In the genomic region with DNA sequence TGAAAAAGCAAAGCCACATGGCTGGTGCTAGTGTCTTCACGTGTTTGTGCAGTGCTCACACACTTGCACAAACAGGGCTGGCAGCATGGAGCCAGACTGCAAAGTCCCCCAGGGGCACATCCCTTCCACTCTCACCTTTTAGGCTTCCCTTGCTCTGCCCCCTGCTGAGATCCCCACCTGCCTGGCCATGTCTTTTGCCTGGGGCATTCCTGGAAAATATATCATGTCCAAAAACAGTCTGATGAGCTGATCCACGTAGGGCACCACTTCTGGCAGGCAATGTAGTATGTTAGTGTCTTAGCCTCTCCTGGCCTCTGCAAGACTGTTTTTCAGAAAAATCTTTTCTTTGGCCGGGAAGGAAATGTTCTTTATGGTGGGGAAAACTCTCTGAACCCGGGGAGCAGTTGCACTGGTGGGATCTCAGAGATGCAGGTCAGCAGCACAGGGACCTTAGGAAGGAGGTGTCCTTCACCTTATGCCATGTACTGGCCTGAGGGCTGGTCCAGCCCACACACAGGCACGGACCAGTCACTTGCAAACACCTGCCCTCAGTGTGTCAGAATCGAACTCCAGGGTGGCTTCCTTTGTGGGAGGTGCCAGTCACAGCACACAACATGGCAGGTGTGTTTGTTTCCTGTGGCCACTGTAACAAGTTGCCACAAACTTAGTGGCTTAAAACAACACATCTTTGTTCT, we compare ENCODE assay signal across 13 cellular contexts. TPM values are rescaled to one million over a fixed set of nuclear protein-coding genes. Genes with fewer than 3 reads are reported as not detected.
A peak's percentile ranks its signal among the peaks of the same experiment; 100 is the strongest.
DNase-seq lines count a peak whose midpoint lies in the region; ATAC-seq, FAIRE-seq and TF ChIP-seq lines count a peak whose summit lies in the region.
"Had no signal": no experiment of that assay in that cellular context is flagged by ENCODE, and none has a peak within 500 bp of the region (broad histone marks: within the 10 kb centered on the region; RNA-seq: fewer than 3 reads in every experiment).

No MANE protein-coding gene starts in this region.

- POLR2A ChIA-PET in A549 (lab: Yijun Ruan, JAX): no interaction called here
- POLR2A ChIA-PET in CD8-positive, alpha-beta T cell (lab: Charles Lee): interaction anchor here (0.9 kb wide), 1 partner anchor 22 kb away, joined by 3 read pairs; no protein-coding TSS in a partner anchor
- POLR2A ChIA-PET in WTC11 (lab: Charles Lee): no interaction called here

- no peak for TF ChIP-seq RAD21 in A549 (conservative IDR thresholded peaks at IDR 0.05 in 1 of 2, IDR thresholded peaks at IDR 0.05 in 1 of 2)

- no peaks in the 10 kb centered on the region for H3K27me3 Mint-ChIP-seq in CD8-positive, alpha-beta T cell (ENCODE audit: low read depth)
- H3K27me3 Mint-ChIP-seq in WTC11 (ENCODE audit: low read depth): no peaks in the 10 kb centered on the region
- H3K27me3 Mint-ChIP-seq in memory B cell: no peaks in the 10 kb centered on the region

- TF ChIP-seq EP300 in A549 (IDR thresholded peaks at IDR 0.05): no peak

- H3K27me3 ChIP-seq in CD8-positive, alpha-beta T cell (ENCODE audit: insufficient read depth, low read length): no peaks in the 10 kb centered on the region

- CTCF ChIA-PET in A549 (lab: Yijun Ruan, JAX) (interaction anchor here (0.6 to 1.6 kb wide), 4 partner anchors 12 to 75 kb away, joined by 3 to 6 read pairs (median 4); no protein-coding TSS in a partner anchor), WTC11 (lab: Charles Lee) (interaction anchor here (1.1 kb wide), 1 partner anchor 10 kb away, joined by 3 read pairs; no protein-coding TSS in a partner anchor)
- CTCF ChIA-PET in CD8-positive, alpha-beta T cell (lab: Charles Lee): no interaction called here

- H3K4me1 ChIP-seq in A549: peaks cover 78% of the 10 kb centered on the region
- H3K4me1 ChIP-seq in CD8-positive, alpha-beta T cell (ENCODE audit: insufficient read depth, low read length): peaks cover 13% of the 10 kb centered on the region

- peak overlapping the region in 1 of 2 experiments; percentile 32; a peak in 2 of 6 replicates for H3K27ac ChIP-seq in A549
- no peak overlapping the region for H3K27ac ChIP-seq in CD8-positive, alpha-beta T cell (ENCODE audit: low read depth, low read length)
- H3K27ac ChIP-seq: KMS-11 had no signal

- FAIRE-seq in A549 (lab: Jason Lieb, UNC): peak; percentile 67
- FAIRE-seq: colon had no signal

- peaks cover 50% of the 10 kb centered on the region for H3K36me3 Mint-ChIP-seq in CD8-positive, alpha-beta T cell
- peaks cover 3% of the 10 kb centered on the region for H3K36me3 Mint-ChIP-seq in WTC11
- peaks cover 13% of the 10 kb centered on the region for H3K36me3 Mint-ChIP-seq in memory B cell

- no peak overlapping the region for H3K4me2 ChIP-seq in A549
- H3K4me2 ChIP-seq: KMS-11 had no signal

- 74% methylated on average over 6 of the region's 6 CpGs for WGBS in A549 (ENCODE audit: missing lambda C conversion rate)

- H3K9me3 ChIP-seq in A549: no peaks in the 10 kb centered on the region
- no peaks in the 10 kb centered on the region for H3K9me3 ChIP-seq in CD8-positive, alpha-beta T cell (ENCODE audit: low read length)

- no peak for TF ChIP-seq POLR2A in A549 (IDR thresholded peaks at IDR 0.05; ENCODE audit: low read length)

- no peak overlapping the region for H3K4me3 Mint-ChIP-seq in CD8-positive, alpha-beta T cell
- H3K4me3 Mint-ChIP-seq in WTC11 (no peak overlapping the region), memory B cell (no peak overlapping the region)

- intact Hi-C loops in CD8-positive, alpha-beta T cell (cut with DNase I, micrococcal nuclease): no loop called here

- TF ChIP-seq CTCF in A549 (IDR thresholded peaks at IDR 0.05) (no peak), WTC11 (IDR thresholded peaks at IDR 0.05) (no peak)
- TF ChIP-seq CTCF in CD8-positive, alpha-beta T cell (IDR thresholded peaks at IDR 0.05): no peak

- H3K4me1 Mint-ChIP-seq in CD8-positive, alpha-beta T cell (ENCODE audit: low read depth): peaks cover 39% of the 10 kb centered on the region
- H3K4me1 Mint-ChIP-seq in WTC11: peaks cover 26% of the 10 kb centered on the region
- peaks cover 28% of the 10 kb centered on the region for H3K4me1 Mint-ChIP-seq in memory B cell

- DNase-seq in A549 (ENCODE audit: low read depth in 1 of 2, low spot score in 1 of 2): no peak
- no peak for DNase-seq in CD8-positive, alpha-beta T cell
- peak; percentile 9 for DNase-seq in WTC11 (ENCODE audit: low spot score)
- DNase-seq in memory B cell (ENCODE audit: low spot score in 2 of 2): no peak
- no peak for DNase-seq in GF-D8 (lab: John Stamatoyannopoulos, UW)
- DNase-seq in stimulated activated CD4-positive, alpha-beta T cell treated with anti-CD3 and anti-CD28 coated beads, Interleukin-2, amount 100 ng/mL, for 24 hours: no peak
- no peak for DNase-seq in COR-L47 (lab: John Stamatoyannopoulos, UW)
- DNase-seq in cerebellum (ENCODE audit: low spot score): no peak
- DNase-seq: DMS153; NCI-H446 treated with DMSO at 0.1 percent for 48 hours; stimulated activated CD4-positive, alpha-beta T cell treated with anti-CD3 and anti-CD28 coated beads, Interleukin-12 subunit alpha, Interleukin-12 subunit beta, amount 100 ng/mL, for 4 hours had no signal

- H3K36me3 ChIP-seq in CD8-positive, alpha-beta T cell (ENCODE audit: insufficient read depth, low read length): peaks cover 6% of the 10 kb centered on the region

- no peak for ATAC-seq in A549
- peak; percentile 38 for ATAC-seq in CD8-positive, alpha-beta T cell
- no peak for ATAC-seq in WTC11
- no peak for ATAC-seq in memory B cell (ENCODE audit: low read depth)

- H3K4me3 ChIP-seq in A549: no peak overlapping the region
- H3K4me3 ChIP-seq in CD8-positive, alpha-beta T cell (ENCODE audit: low read depth, low read length): no peak overlapping the region

- no peak overlapping the region for H3K27ac Mint-ChIP-seq in CD8-positive, alpha-beta T cell
- H3K27ac Mint-ChIP-seq in WTC11 (no peak overlapping the region), memory B cell (peak overlapping the region; percentile 15)

- H3K9me3 Mint-ChIP-seq in CD8-positive, alpha-beta T cell: no peaks in the 10 kb centered on the region
- no peaks in the 10 kb centered on the region for H3K9me3 Mint-ChIP-seq in WTC11
- H3K9me3 Mint-ChIP-seq in memory B cell: no peaks in the 10 kb centered on the region

TF ChIP-seq in A549, 52 proteins besides CTCF, POLR2A, EP300 and RAD21 (continues in another document):
- TF ChIP-seq NFE2L2 (conservative IDR thresholded peaks at IDR 0.05; ENCODE audit: low read length) (no peak), RCOR1 (IDR thresholded peaks at IDR 0.05; ENCODE audit: low read depth, low read length) (no peak), FOSB (CRISPR knock-in tag; IDR thresholded peaks at IDR 0.05) (no peak), BHLHE40 (IDR thresholded peaks at IDR 0.05; ENCODE audit: low read depth, low read length) (no peak), MYC (IDR thresholded peaks at IDR 0.05; ENCODE audit: borderline replicate concordance, low read length) (no peak)
- TF ChIP-seq, protein P1, sequence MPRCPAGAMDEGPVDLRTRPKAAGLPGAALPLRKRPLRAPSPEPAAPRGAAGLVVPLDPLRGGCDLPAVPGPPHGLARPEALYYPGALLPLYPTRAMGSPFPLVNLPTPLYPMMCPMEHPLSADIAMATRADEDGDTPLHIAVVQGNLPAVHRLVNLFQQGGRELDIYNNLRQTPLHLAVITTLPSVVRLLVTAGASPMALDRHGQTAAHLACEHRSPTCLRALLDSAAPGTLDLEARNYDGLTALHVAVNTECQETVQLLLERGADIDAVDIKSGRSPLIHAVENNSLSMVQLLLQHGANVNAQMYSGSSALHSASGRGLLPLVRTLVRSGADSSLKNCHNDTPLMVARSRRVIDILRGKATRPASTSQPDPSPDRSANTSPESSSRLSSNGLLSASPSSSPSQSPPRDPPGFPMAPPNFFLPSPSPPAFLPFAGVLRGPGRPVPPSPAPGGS (IDR thresholded peaks at IDR 0.05): no peak
- TF ChIP-seq, protein P2, sequence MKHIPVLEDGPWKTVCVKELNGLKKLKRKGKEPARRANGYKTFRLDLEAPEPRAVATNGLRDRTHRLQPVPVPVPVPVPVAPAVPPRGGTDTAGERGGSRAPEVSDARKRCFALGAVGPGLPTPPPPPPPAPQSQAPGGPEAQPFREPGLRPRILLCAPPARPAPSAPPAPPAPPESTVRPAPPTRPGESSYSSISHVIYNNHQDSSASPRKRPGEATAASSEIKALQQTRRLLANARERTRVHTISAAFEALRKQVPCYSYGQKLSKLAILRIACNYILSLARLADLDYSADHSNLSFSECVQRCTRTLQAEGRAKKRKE (CRISPR knock-in tag; IDR thresholded peaks at IDR 0.05; ENCODE audit: low read depth): no peak

TF ChIP-seq in WTC11, 78 proteins besides CTCF, POLR2A, EP300 and RAD21:
- no peak for TF ChIP-seq RELA (CRISPR knock-in tag; IDR thresholded peaks at IDR 0.05; ENCODE audit: borderline replicate concordance)
- TF ChIP-seq, protein P3, sequence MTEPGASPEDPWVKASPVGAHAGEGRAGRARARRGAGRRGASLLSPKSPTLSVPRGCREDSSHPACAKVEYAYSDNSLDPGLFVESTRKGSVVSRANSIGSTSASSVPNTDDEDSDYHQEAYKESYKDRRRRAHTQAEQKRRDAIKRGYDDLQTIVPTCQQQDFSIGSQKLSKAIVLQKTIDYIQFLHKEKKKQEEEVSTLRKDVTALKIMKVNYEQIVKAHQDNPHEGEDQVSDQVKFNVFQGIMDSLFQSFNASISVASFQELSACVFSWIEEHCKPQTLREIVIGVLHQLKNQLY (CRISPR knock-in tag; IDR thresholded peaks at IDR 0.05): no peak
- no peak for TF ChIP-seq ZNF219 (CRISPR knock-in tag; IDR thresholded peaks at IDR 0.05; ENCODE audit: borderline replicate concordance)
- TF ChIP-seq MYBL2 (CRISPR knock-in tag; IDR thresholded peaks at IDR 0.05): no peak
- TF ChIP-seq IRF2 (CRISPR knock-in tag; IDR thresholded peaks at IDR 0.05; ENCODE audit: borderline replicate concordance, low read depth): no peak
- no peak for TF ChIP-seq NFATC4 (CRISPR knock-in tag; IDR thresholded peaks at IDR 0.05)
- no peak for TF ChIP-seq ATF3 (CRISPR knock-in tag; conservative IDR thresholded peaks at IDR 0.05)
- no peak for TF ChIP-seq NFE2L1 (CRISPR knock-in tag; IDR thresholded peaks at IDR 0.05)
- TF ChIP-seq CREB1 (CRISPR knock-in tag; IDR thresholded peaks at IDR 0.05): no peak

RNA-seq across cellular contexts. Expression of gene MPRIP, which starts 46.4 kb away (rescaled TPM):
- polyA plus RNA-seq in A549 (2011; rRNA removed) (147 and 200 TPM in 2 replicates), A549 (2017; fragmentation: RNase III; extraction: RNeasy Plus Mini Kit Qiagen cat#74134 plus additional on column Dnase treatment) (192 to 240 TPM (median 228 TPM) in 3 replicates)
- 170 and 183 TPM in 2 replicates for polyA plus RNA-seq in A549 (2012; cell fraction: cytosol; rRNA removed)
- polyA plus RNA-seq in A549 (2012; cell fraction: nucleus; rRNA removed): 347 and 385 TPM in 2 replicates
- polyA minus RNA-seq in A549 (2011; rRNA and poly(A)+ RNA removed): 215 and 250 TPM in 2 replicates
- total RNA-seq in CD8-positive, alpha-beta T cell: 100 to 1,000 TPM; 146 to 149 TPM
- total RNA-seq in WTC11 (2021) (127 to 140 TPM (median 136 TPM) in 3 replicates), cerebellum (185 TPM)
